ENCODE assay signal across 8 cellular contexts in genomic region chr6:169723991-169724553, GRCh38. TPM values are rescaled to one million over a fixed set of nuclear protein-coding genes. Genes with fewer than 3 reads are reported as not detected.
DNase-seq lines count a peak whose midpoint lies in the region; ATAC-seq, FAIRE-seq and TF ChIP-seq lines count a peak whose summit lies in the region.

PHF10 (minus strand) TSS chr6:169724500; CDS start chr6:169723931, 569 bp downstream.

- peaks cover 24% of the 10 kb centered on the region for H3K79me2 ChIP-seq in astrocyte (ENCODE audit: insufficient read depth, low read length)
- peaks cover 44% of the 10 kb centered on the region for H3K79me2 ChIP-seq in hepatocyte

- no peaks in the 10 kb centered on the region for H3K27me3 ChIP-seq in astrocyte (ENCODE audit: insufficient read depth, low read length)
- H3K27me3 ChIP-seq in hepatocyte, result no peaks in the 10 kb centered on the region

- FAIRE-seq in astrocyte (lab: Jason Lieb, UNC), result no peak

- in situ Hi-C loops in SK-MEL-5 (cut with HindIII; ENCODE audit: low pct_unique_long_range_greater_than_20kb, low sequenced_read_pairs), result no loop called here

- no peaks in the 10 kb centered on the region for H3K36me3 Mint-ChIP-seq in astrocyte (ENCODE audit: low read depth, unreplicated experiment)

- H3K9ac ChIP-seq in astrocyte (ENCODE audit: low read length), result peak within 1 kb of the TSS; percentile 84

- peak; percentile 77 for DNase-seq in AG08396 (ENCODE audit: low spot score)
- DNase-seq in SK-MEL-5 (ENCODE audit: low read depth, low spot score), result peak; percentile 16
- DNase-seq in astrocyte (ENCODE audit: low read depth), result no peak
- peak; percentile 76 for DNase-seq in hepatocyte (ENCODE audit: low spot score)
- no peak for DNase-seq in retinal pigment epithelial cell (ENCODE audit: low read depth)
- DNase-seq in ecto neural progenitor cell (ENCODE audit: low spot score), result no peak

- peak within 1 kb of the TSS; percentile 86 for H3K4me3 ChIP-seq in astrocyte (ENCODE audit: insufficient read depth, low read depth, low read length)
- H3K4me3 ChIP-seq in hepatocyte, result peak within 1 kb of the TSS; percentile 89
- H3K4me3 ChIP-seq in retinal pigment epithelial cell (ENCODE audit: low read length), result peak within 1 kb of the TSS; percentile 81

- H3K4me2 ChIP-seq in astrocyte (ENCODE audit: low read length) (peak within 1 kb of the TSS; percentile 96), hepatocyte (peak within 1 kb of the TSS; percentile 93)

- 20% methylated on average over 1 of the region's 98 CpGs for WGBS in hepatocyte (ENCODE audit: low lambda C conversion rate, missing lambda C conversion rate)

- H3K36me3 ChIP-seq in astrocyte (ENCODE audit: insufficient read depth, low read length) (no peaks in the 10 kb centered on the region), hepatocyte (replicated peaks; ENCODE audit: insufficient read depth, low read depth) (no peaks in the 10 kb centered on the region)

- TF ChIP-seq CTCF in astrocyte (IDR thresholded peaks at IDR 0.05; ENCODE audit: insufficient read depth, low read depth, low read length) (no peak), hepatocyte (IDR thresholded peaks at IDR 0.05; ENCODE audit: poor library complexity) (no peak), retinal pigment epithelial cell (conservative IDR thresholded peaks at IDR 0.05; ENCODE audit: low read depth, low read length) (no peak)

- peak within 1 kb of the TSS; percentile 73 for H3K27ac ChIP-seq in astrocyte (ENCODE audit: low read depth, low read length)
- peak within 1 kb of the TSS; percentile 100 for H3K27ac ChIP-seq in hepatocyte

- peak within 1 kb of the TSS; percentile 92 for H3K27ac Mint-ChIP-seq in astrocyte (ENCODE audit: unreplicated experiment)

- ATAC-seq in GM19023 (IDR thresholded peaks at IDR 0.05; ENCODE audit: unreplicated experiment) (peak; percentile 62), HG03108 (IDR thresholded peaks at IDR 0.05; ENCODE audit: unreplicated experiment) (peak; percentile 34)

- peaks cover 2% of the 10 kb centered on the region for H3K27me3 Mint-ChIP-seq in astrocyte (ENCODE audit: low read depth, unreplicated experiment)

- H2AFZ ChIP-seq in astrocyte (ENCODE audit: low read depth, low read length) (peak within 1 kb of the TSS; percentile 93), hepatocyte (peak within 1 kb of the TSS; percentile 87)

- H3K9me3 ChIP-seq in astrocyte (ENCODE audit: insufficient read depth, low read depth, low read length) (no peaks in the 10 kb centered on the region), hepatocyte (ENCODE audit: low read depth) (no peaks in the 10 kb centered on the region)

- H3K9me3 Mint-ChIP-seq in astrocyte (ENCODE audit: unreplicated experiment), result no peaks in the 10 kb centered on the region

- H3K4me1 ChIP-seq in astrocyte (ENCODE audit: insufficient read depth, low read length) (peaks cover 29% of the 10 kb centered on the region), hepatocyte (ENCODE audit: insufficient read depth) (peaks cover 15% of the 10 kb centered on the region)

- peaks cover 8% of the 10 kb centered on the region for H3K4me1 Mint-ChIP-seq in astrocyte (ENCODE audit: low read depth, unreplicated experiment)

- no peaks in the 10 kb centered on the region for H3K9me2 ChIP-seq in hepatocyte (replicated peaks; ENCODE audit: insufficient read depth)

- peak within 1 kb of the TSS; percentile 93 for H3K4me3 Mint-ChIP-seq in astrocyte (ENCODE audit: unreplicated experiment)

- H4K20me1 ChIP-seq in astrocyte (ENCODE audit: insufficient read depth, low read length) (peaks cover 28% of the 10 kb centered on the region), hepatocyte (ENCODE audit: insufficient read depth, poor library complexity, severe bottlenecking) (peaks cover 37% of the 10 kb centered on the region)

RNA-seq across cellular contexts. Expression of gene PHF10, which starts in this region (rescaled TPM):
- 15.2 and 15.4 TPM in 2 replicates for total RNA-seq in SK-MEL-5 (2014; rRNA removed; shearing (Covaris generic))
- polyA plus RNA-seq in SK-MEL-5 (2015; cell fraction: cytosol; rRNA removed), result 24.4 and 27.6 TPM in 2 replicates
- 32.1 and 38.6 TPM in 2 replicates for polyA plus RNA-seq in SK-MEL-5 (2015; cell fraction: nucleus; rRNA removed)
- 28.6 and 30.9 TPM in 2 replicates for total RNA-seq in astrocyte
- 41.8 and 44.9 TPM in 2 replicates for total RNA-seq in hepatocyte
- 30.1 and 32.9 TPM in 2 replicates for polyA plus RNA-seq in hepatocyte

Comparison
In these comparisons a context has a peak if more than half of its experiments do, and no peak if none do; other contexts are left out.
1. DNase-seq: peak in AG08396 (single experiment), SK-MEL-5 (single experiment) and hepatocyte (single experiment); none in astrocyte (single experiment), retinal pigment epithelial cell (single experiment) and ecto neural progenitor cell (single experiment).
2. Peak in every context shown above with its lines, with median percentiles within 50 percentile points of each other: H3K4me3 ChIP-seq.